In the genomic region with DNA sequence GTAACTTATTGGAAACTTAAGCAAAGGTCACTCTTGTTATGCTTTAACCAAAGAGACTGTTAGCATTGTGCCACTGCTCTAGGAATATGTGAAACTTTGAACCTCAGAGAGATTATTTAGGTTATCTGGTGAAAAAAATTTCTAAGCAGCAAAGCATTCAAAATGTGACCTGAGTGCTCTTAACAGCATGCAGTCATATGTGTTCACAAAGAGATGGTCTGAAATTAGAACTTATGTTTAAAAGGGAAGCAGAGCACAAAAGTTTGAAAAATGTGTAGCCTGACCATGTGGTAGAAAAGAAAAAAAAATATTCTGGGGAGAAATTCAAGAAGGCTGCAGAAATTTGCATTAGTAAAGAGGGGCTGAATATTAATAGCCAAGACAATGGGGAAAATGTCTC, we compare ENCODE assay signal across 34 cellular contexts.
"Had no signal": no experiment of that assay in that cellular context is flagged by ENCODE, and none has a peak within 500 bp of the region (broad histone marks: within the 10 kb centered on the region; RNA-seq: fewer than 3 reads in every experiment).

No MANE protein-coding gene starts in this region.

- H3K36me3 ChIP-seq: MG63 had no signal

- H3K9me3 ChIP-seq: MG63 had no signal

- H3K4me3 ChIP-seq: MG63 had no signal

- DNase-seq: Karpas-422, Kasumi-1, MG63, MM.1S, MV-4-11, NCI-H1048, NCI-H1092, NCI-H1092 treated with DMSO at 0.1 percent for 48 hours, NCI-H1105, NCI-H1105 treated with DMSO at 0.1 percent for 48 hours, NCI-H1417, NCI-H1417 treated with DMSO at 0.1 percent for 48 hours, NCI-H1436, NCI-H1436 treated with DMSO at 0.1 percent for 48 hours, NCI-H146, NCI-H1694, NCI-H1694 treated with DMSO at 0.1 percent for 48 hours, NCI-H187, NCI-H187 treated with DMSO at 0.1 percent for 48 hours, NCI-H1930, NCI-H2029, NCI-H2029 treated with DMSO at 0.1 percent for 48 hours, NCI-H2081, NCI-H2081 treated with DMSO at 0.1 percent for 48 hours, NCI-H2107, NCI-H2171, NCI-H2171 treated with DMSO at 0.1 percent for 48 hours, NCI-H2227 treated with DMSO at 0.1 percent for 48 hours, NCI-H226, NCI-H345, NCI-H446, NCI-H446 treated with DMSO at 0.1 percent for 48 hours, NCI-H510A, NCI-H510A treated with DMSO at 0.1 percent for 48 hours had no signal

- H3K27me3 ChIP-seq: MG63 had no signal
